ENCODE assay signal across 17 cellular contexts in genomic region chr18:61308795-61309393, GRCh38. TPM values are rescaled to one million over a fixed set of nuclear protein-coding genes. Genes with fewer than 3 reads are reported as not detected.
A peak's percentile ranks its signal among the peaks of the same experiment; 100 is the strongest.
DNase-seq lines count a peak whose midpoint lies in the region; ATAC-seq and TF ChIP-seq lines count a peak whose summit lies in the region.
"Had no signal": no experiment of that assay in that cellular context is flagged by ENCODE, and none has a peak within 500 bp of the region (broad histone marks: within the 10 kb centered on the region; RNA-seq: fewer than 3 reads in every experiment).

No MANE protein-coding gene starts in this region.

- POLR2A ChIA-PET in OCI-LY7 (lab: Charles Lee), result no interaction called here

- H3K4me3 Mint-ChIP-seq in brain, result no peak overlapping the region
- H3K4me3 Mint-ChIP-seq: activated naive CD8-positive, alpha-beta T cell; CD8-positive, alpha-beta T cell; T-helper 1 cell treated with Interleukin-12 subunit alpha and Interleukin-12 subunit beta and Interleukin-4 antibody, amounts not matched to agents 30 μg/mL and 1 μg/mL, for 36 hours had no signal

- H3K27ac Mint-ChIP-seq in brain, result peak overlapping the region in 3 of 5 experiments; percentile 15 to 85 (median 54)
- H3K27ac Mint-ChIP-seq: activated naive CD8-positive, alpha-beta T cell; CD8-positive, alpha-beta T cell; progenitor cell of endocrine pancreas; T-helper 1 cell treated with Interleukin-12 subunit alpha and Interleukin-12 subunit beta and Interleukin-4 antibody, amounts not matched to agents 30 μg/mL and 1 μg/mL, for 36 hours had no signal

- DNase-seq in MG63 (peak; percentile 66), midbrain (lab: John Stamatoyannopoulos, UW) (peak; percentile 18), OCI-LY7 (ENCODE audit: low spot score) (no peak)
- DNase-seq in stimulated activated CD4-positive, alpha-beta T cell treated with anti-CD3 and anti-CD28 coated beads, Interleukin-1b, Interleukin-23, amount 100 ng/mL, for 48 hours, result no peak
- DNase-seq: CD8-positive, alpha-beta T cell; KG1; kidney glomerular epithelial cell; NCI-H1436 treated with DMSO at 0.1 percent for 48 hours; NCI-H748 treated with DMSO at 0.1 percent for 48 hours had no signal

- no peak overlapping the region for H2AFZ ChIP-seq in OCI-LY7 (ENCODE audit: low read length)

- H3K9me3 Mint-ChIP-seq in brain, result peaks cover 2 to 9% (median 3%) of the 10 kb centered on the region in 5 experiments
- H3K9me3 Mint-ChIP-seq: T-helper 1 cell treated with Interleukin-12 subunit alpha and Interleukin-12 subunit beta and Interleukin-4 antibody, amounts not matched to agents 30 μg/mL and 1 μg/mL, for 36 hours had no signal

- no peaks in the 10 kb centered on the region for H3K9me3 ChIP-seq in BLaER1
- no peaks in the 10 kb centered on the region for H3K9me3 ChIP-seq in MG63
- no peaks in the 10 kb centered on the region for H3K9me3 ChIP-seq in OCI-LY7 (ENCODE audit: low read length)
- H3K9me3 ChIP-seq: A549 had no signal

- BruUV-seq in OCI-LY7 (replicated peaks; lab: Mats Ljungman, UMichigan), result no TSS peak

- H3K4me2 ChIP-seq in BLaER1 (peak overlapping the region; percentile 19; the same call in 1 of the 2 replicates), OCI-LY7 (ENCODE audit: low read length) (no peak overlapping the region)
- H3K4me2 ChIP-seq: A549 had no signal

- H3K79me2 ChIP-seq in OCI-LY7 (ENCODE audit: insufficient read depth, low read depth, low read length), result no peaks in the 10 kb centered on the region

- no peak for ATAC-seq in HG02884 (IDR thresholded peaks at IDR 0.05; ENCODE audit: unreplicated experiment)
- no peak for ATAC-seq in GM19328 (IDR thresholded peaks at IDR 0.05; ENCODE audit: unreplicated experiment)
- ATAC-seq: A549; CD8-positive, alpha-beta T cell had no signal

- H3K36me3 Mint-ChIP-seq in brain, result no peaks in the 10 kb centered on the region
- H3K36me3 Mint-ChIP-seq: activated naive CD8-positive, alpha-beta T cell; CD8-positive, alpha-beta T cell had no signal

- H3K9ac ChIP-seq in BLaER1, result no peak overlapping the region

- TF ChIP-seq CTCF in brain (conservative IDR thresholded peaks at IDR 0.05) (no peak), OCI-LY7 (conservative IDR thresholded peaks at IDR 0.05; ENCODE audit: low read length) (no peak)

- H3K4me1 ChIP-seq in BLaER1 (peaks cover 8% of the 10 kb centered on the region), OCI-LY7 (ENCODE audit: insufficient read depth, low read length, poor library complexity, severe bottlenecking) (no peaks in the 10 kb centered on the region)
- H3K4me1 ChIP-seq: A549 had no signal

- H3K27ac ChIP-seq in BLaER1, result no peak overlapping the region
- no peak overlapping the region for H3K27ac ChIP-seq in OCI-LY7 (ENCODE audit: low read depth, low read length, poor library complexity, severe bottlenecking)
- H3K27ac ChIP-seq: A549 had no signal

- peaks cover 3% of the 10 kb centered on the region for H3K27me3 Mint-ChIP-seq in brain
- H3K27me3 Mint-ChIP-seq: activated naive CD8-positive, alpha-beta T cell; progenitor cell of endocrine pancreas had no signal

- H4K20me1 ChIP-seq in BLaER1, result no peaks in the 10 kb centered on the region
- H4K20me1 ChIP-seq in OCI-LY7 (ENCODE audit: insufficient read depth, low read length), result no peaks in the 10 kb centered on the region

- no peaks in the 10 kb centered on the region for H3K9me2 ChIP-seq in OCI-LY7 (ENCODE audit: insufficient read depth, low read length)

- intact Hi-C loops in OCI-LY7 (cut with micrococcal nuclease; ENCODE audit: unreplicated experiment), result no loop called here

- peaks cover 13% of the 10 kb centered on the region for H3K4me1 Mint-ChIP-seq in brain

- H3K27me3 ChIP-seq in BLaER1 (no peaks in the 10 kb centered on the region), MG63 (no peaks in the 10 kb centered on the region)

- H3K36me3 ChIP-seq in BLaER1 (no peaks in the 10 kb centered on the region), MG63 (no peaks in the 10 kb centered on the region), OCI-LY7 (ENCODE audit: insufficient read depth, low read length) (no peaks in the 10 kb centered on the region)

- no peak overlapping the region for H3K4me3 ChIP-seq in BLaER1
- no peak overlapping the region for H3K4me3 ChIP-seq in MG63
- no peak overlapping the region for H3K4me3 ChIP-seq in OCI-LY7 (ENCODE audit: low read depth, low read length, poor library complexity, severe bottlenecking)
- H3K4me3 ChIP-seq: A549 had no signal

- CTCF ChIA-PET in OCI-LY7 (lab: Charles Lee; ENCODE audit: unreplicated experiment), result no interaction called here

RNA-seq across cellular contexts. Expression of gene CDH20, which starts 24.3 kb away (rescaled TPM):
- not detected in 2 replicates for total RNA-seq in MG63 (2014; rRNA removed; shearing (Covaris generic); ENCODE audit: low replicate concordance)
- 10.3 TPM for polyA plus RNA-seq in brain (ENCODE audit: insufficient read depth, low read depth, low replicate concordance)
- not detected in 2 replicates for total RNA-seq in OCI-LY7 (2014; rRNA removed; shearing (Covaris generic))
- not detected in 2 replicates for total RNA-seq in OCI-LY7 (2022)
- polyA plus RNA-seq: A549 had no signal

Comparison
In these comparisons a context has a peak if more than half of its experiments do, and no peak if none do; other contexts are left out.
1. DNase-seq: peak in MG63 (single experiment) and midbrain (single experiment); none in OCI-LY7 (single experiment) and stimulated activated CD4-positive, alpha-beta T cell treated with anti-CD3 and anti-CD28 coated beads, Interleukin-1b, Interleukin-23, amount 100 ng/mL, for 48 hours (single experiment).